In genomic region chr11:63563201-63564055, GRCh38 we compare ENCODE assay signal across 2 cellular contexts.
A peak's percentile ranks its signal among the peaks of the same experiment; 100 is the strongest.
TF ChIP-seq lines count a peak whose summit lies in the region.

PLAAT2 (minus strand) TSS chr11:63563379; CDS start chr11:63563324, 55 bp downstream.

TF ChIP-seq in GM12878, 131 proteins besides CTCF, POLR2A, EP300 and RAD21:
- TF ChIP-seq MLLT1 (IDR thresholded peaks at IDR 0.05) (peak; percentile 24; the same call in 1 of the 2 replicates), SIX5 (IDR thresholded peaks at IDR 0.05; ENCODE audit: low read depth, low read length, severe bottlenecking) (no peak), FOS (IDR thresholded peaks at IDR 0.05; ENCODE audit: borderline replicate concordance, extremely low read depth, insufficient read length) (no peak), NFXL1 (IDR thresholded peaks at IDR 0.05; ENCODE audit: borderline replicate concordance) (no peak)

TF ChIP-seq in SK-N-SH, 30 proteins besides CTCF, POLR2A, EP300 and RAD21:
- TF ChIP-seq ELF1 (IDR thresholded peaks at IDR 0.05), result no peak
- no peak for TF ChIP-seq CHD2 (IDR thresholded peaks at IDR 0.05; ENCODE audit: low read length, partially characterized antibody)
- TF ChIP-seq, protein P1, sequence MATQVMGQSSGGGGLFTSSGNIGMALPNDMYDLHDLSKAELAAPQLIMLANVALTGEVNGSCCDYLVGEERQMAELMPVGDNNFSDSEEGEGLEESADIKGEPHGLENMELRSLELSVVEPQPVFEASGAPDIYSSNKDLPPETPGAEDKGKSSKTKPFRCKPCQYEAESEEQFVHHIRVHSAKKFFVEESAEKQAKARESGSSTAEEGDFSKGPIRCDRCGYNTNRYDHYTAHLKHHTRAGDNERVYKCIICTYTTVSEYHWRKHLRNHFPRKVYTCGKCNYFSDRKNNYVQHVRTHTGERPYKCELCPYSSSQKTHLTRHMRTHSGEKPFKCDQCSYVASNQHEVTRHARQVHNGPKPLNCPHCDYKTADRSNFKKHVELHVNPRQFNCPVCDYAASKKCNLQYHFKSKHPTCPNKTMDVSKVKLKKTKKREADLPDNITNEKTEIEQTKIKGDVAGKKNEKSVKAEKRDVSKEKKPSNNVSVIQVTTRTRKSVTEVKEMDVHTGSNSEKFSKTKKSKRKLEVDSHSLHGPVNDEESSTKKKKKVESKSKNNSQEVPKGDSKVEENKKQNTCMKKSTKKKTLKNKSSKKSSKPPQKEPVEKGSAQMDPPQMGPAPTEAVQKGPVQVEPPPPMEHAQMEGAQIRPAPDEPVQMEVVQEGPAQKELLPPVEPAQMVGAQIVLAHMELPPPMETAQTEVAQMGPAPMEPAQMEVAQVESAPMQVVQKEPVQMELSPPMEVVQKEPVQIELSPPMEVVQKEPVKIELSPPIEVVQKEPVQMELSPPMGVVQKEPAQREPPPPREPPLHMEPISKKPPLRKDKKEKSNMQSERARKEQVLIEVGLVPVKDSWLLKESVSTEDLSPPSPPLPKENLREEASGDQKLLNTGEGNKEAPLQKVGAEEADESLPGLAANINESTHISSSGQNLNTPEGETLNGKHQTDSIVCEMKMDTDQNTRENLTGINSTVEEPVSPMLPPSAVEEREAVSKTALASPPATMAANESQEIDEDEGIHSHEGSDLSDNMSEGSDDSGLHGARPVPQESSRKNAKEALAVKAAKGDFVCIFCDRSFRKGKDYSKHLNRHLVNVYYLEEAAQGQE (IDR thresholded peaks at IDR 0.05; ENCODE audit: low read depth, low read length), result no peak
- no peak for TF ChIP-seq YY1 (IDR thresholded peaks at IDR 0.05; ENCODE audit: low read depth)
- no peak for TF ChIP-seq FOXM1 (IDR thresholded peaks at IDR 0.05; ENCODE audit: low read depth)
- no peak for TF ChIP-seq TEAD4 (IDR thresholded peaks at IDR 0.05; ENCODE audit: borderline replicate concordance, insufficient read depth)
- no peak for TF ChIP-seq MXI1 (IDR thresholded peaks at IDR 0.05; ENCODE audit: low read depth, low read length)
- no peak for TF ChIP-seq TCF12 (IDR thresholded peaks at IDR 0.05)
- TF ChIP-seq SMC3 (IDR thresholded peaks at IDR 0.05; ENCODE audit: low read depth, low read length), result no peak
- TF ChIP-seq, protein P2, sequence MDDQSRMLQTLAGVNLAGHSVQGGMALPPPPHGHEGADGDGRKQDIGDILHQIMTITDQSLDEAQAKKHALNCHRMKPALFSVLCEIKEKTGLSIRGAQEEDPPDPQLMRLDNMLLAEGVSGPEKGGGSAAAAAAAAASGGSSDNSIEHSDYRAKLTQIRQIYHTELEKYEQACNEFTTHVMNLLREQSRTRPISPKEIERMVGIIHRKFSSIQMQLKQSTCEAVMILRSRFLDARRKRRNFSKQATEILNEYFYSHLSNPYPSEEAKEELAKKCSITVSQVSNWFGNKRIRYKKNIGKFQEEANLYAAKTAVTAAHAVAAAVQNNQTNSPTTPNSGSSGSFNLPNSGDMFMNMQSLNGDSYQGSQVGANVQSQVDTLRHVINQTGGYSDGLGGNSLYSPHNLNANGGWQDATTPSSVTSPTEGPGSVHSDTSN (IDR thresholded peaks at IDR 0.05), result no peak
- no peak for TF ChIP-seq FOSL2 (IDR thresholded peaks at IDR 0.05; ENCODE audit: borderline replicate concordance, low read depth)
- TF ChIP-seq TAF1 (IDR thresholded peaks at IDR 0.05; ENCODE audit: borderline replicate concordance, low read depth, low read length), result no peak
- TF ChIP-seq NRF1 (IDR thresholded peaks at IDR 0.05; ENCODE audit: low read depth, low read length), result no peak
- no peak for TF ChIP-seq GABPA (IDR thresholded peaks at IDR 0.05; ENCODE audit: low read depth)
- no peak for TF ChIP-seq RXRA (IDR thresholded peaks at IDR 0.05; ENCODE audit: borderline replicate concordance, low read depth)
- TF ChIP-seq NFIC (IDR thresholded peaks at IDR 0.05; ENCODE audit: borderline replicate concordance), result no peak
- TF ChIP-seq EZH2phosphoT487 (IDR thresholded peaks at IDR 0.05; ENCODE audit: borderline replicate concordance, low read depth), result no peak
- no peak for TF ChIP-seq JUND (IDR thresholded peaks at IDR 0.05)
- no peak for TF ChIP-seq MAX (IDR thresholded peaks at IDR 0.05; ENCODE audit: low read depth)
TF ChIP-seq in SK-N-SH: peak in this region for 0.
